ENCODE assay signal across 17 cellular contexts in genomic region chr3:16063603-16064002, GRCh38.
DNase-seq lines count a peak whose midpoint lies in the region; ATAC-seq and TF ChIP-seq lines count a peak whose summit lies in the region.
"Had no signal": no experiment of that assay in that cellular context is flagged by ENCODE, and none has a peak within 500 bp of the region (broad histone marks: within the 10 kb centered on the region; RNA-seq: fewer than 3 reads in every experiment).

No MANE protein-coding gene starts in this region.

- H3K27ac ChIP-seq in SJCRH30 = no peak overlapping the region
- H3K27ac ChIP-seq in tibial artery = peak overlapping the region; percentile 36 to 43

- DNase-seq in SJCRH30 (peak; percentile 14 to 46), epidermal melanocyte (ENCODE audit: insufficient read length, low spot score) (peak; percentile 37), midbrain (lab: John Stamatoyannopoulos, UW) (peak; percentile 91), tibial artery (no peak), GM03348 (ENCODE audit: low spot score) (no peak), glomerular visceral epithelial cell (ENCODE audit: extremely low spot score) (no peak)
- DNase-seq: activated B cell treated with CpG ODN at 0.5 μM for 24 hours; AML-193; effector CD4-positive, alpha-beta T cell; HCEC 1CT; mucosa of descending colon; NCI-H2081 treated with DMSO at 0.1 percent for 48 hours; NCI-H526; stimulated activated naive CD4-positive, alpha-beta T cell treated with Interleukin-2 at 50 U/mL for 16 hours; T-helper 17 cell had no signal

- H3K36me3 ChIP-seq in SJCRH30 = no peaks in the 10 kb centered on the region
- no peaks in the 10 kb centered on the region for H3K36me3 ChIP-seq in tibial artery

- peaks cover 44% of the 10 kb centered on the region for H3K4me1 ChIP-seq in SJCRH30
- peaks cover 0 to 53% (median 40%) of the 10 kb centered on the region in 4 donors for H3K4me1 ChIP-seq in tibial artery

- no peak for TF ChIP-seq CTCF in tibial artery (IDR thresholded peaks at IDR 0.05)

- no peak for ATAC-seq in HG02870 (IDR thresholded peaks at IDR 0.05; ENCODE audit: unreplicated experiment)
- ATAC-seq: mucosa of descending colon, sciatic nerve, T-helper 17 cell had no signal

- H3K4me3 ChIP-seq in SJCRH30 = no peak overlapping the region
- no peak overlapping the region for H3K4me3 ChIP-seq in tibial artery
- H3K4me3 ChIP-seq: mucosa of descending colon had no signal

- intact Hi-C loops in tibial artery (cut with DNase I; ENCODE audit: low total_unique reads) = loop anchor here (10.0 kb wide), 1 partner anchor 71 kb away; no protein-coding TSS in a partner anchor

- H3K9me3 ChIP-seq in SJCRH30 (replicated peaks) (no peaks in the 10 kb centered on the region), tibial artery (no peaks in the 10 kb centered on the region)
- H3K9me3 ChIP-seq: mucosa of descending colon had no signal

- H3K27me3 ChIP-seq in SJCRH30 (no peaks in the 10 kb centered on the region), tibial artery (no peaks in the 10 kb centered on the region)

Comparison
In these comparisons a context has a peak if more than half of its experiments do, and no peak if none do; other contexts are left out.
1. DNase-seq: peak in SJCRH30 (2 of 2), epidermal melanocyte (single experiment) and midbrain (single experiment); none in tibial artery (0 of 2), GM03348 (single experiment) and glomerular visceral epithelial cell (single experiment).